Comparison of ENCODE assay signal across 1 cellular context in genomic region chr22:43627485-43628252, GRCh38.
TF ChIP-seq lines count a peak whose summit lies in the region.

No MANE protein-coding gene starts in this region.

TF ChIP-seq in IMR-90, 13 proteins besides CTCF, POLR2A, EP300 and RAD21 (continued from another document):
- TF ChIP-seq, protein P1, sequence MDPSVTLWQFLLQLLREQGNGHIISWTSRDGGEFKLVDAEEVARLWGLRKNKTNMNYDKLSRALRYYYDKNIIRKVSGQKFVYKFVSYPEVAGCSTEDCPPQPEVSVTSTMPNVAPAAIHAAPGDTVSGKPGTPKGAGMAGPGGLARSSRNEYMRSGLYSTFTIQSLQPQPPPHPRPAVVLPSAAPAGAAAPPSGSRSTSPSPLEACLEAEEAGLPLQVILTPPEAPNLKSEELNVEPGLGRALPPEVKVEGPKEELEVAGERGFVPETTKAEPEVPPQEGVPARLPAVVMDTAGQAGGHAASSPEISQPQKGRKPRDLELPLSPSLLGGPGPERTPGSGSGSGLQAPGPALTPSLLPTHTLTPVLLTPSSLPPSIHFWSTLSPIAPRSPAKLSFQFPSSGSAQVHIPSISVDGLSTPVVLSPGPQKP (IDR thresholded peaks at IDR 0.05; ENCODE audit: borderline replicate concordance, low read depth, low read length) = no peak
- TF ChIP-seq SMC3 (IDR thresholded peaks at IDR 0.05; ENCODE audit: low read depth, low read length) (no peak), FOS (IDR thresholded peaks at IDR 0.05; ENCODE audit: low read depth, low read length) (no peak), BHLHE40 (IDR thresholded peaks at IDR 0.05; ENCODE audit: low read depth, low read length) (no peak), CEBPB (IDR thresholded peaks at IDR 0.05; ENCODE audit: low read depth, low read length) (no peak)
